ENCODE assay signal across 2 cellular contexts in the genomic region with DNA sequence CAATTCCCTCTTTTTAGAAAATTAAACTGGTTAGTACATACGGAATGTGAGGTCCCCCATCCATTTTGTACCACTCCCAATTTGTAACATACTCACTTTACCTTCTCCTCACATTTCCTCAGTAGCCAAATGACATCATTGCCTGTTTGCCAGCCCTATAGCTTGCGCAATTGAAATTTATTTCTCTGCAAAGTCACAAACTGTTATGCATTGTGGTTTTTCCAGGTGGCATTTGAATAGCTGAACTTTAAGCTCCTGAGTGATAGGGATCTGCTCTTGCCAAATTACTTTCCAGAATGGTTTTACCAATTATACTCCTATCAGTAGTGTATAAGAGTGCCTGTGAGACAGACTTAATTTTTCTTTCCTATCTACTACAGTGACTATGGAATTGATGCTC.
TF ChIP-seq lines count a peak whose summit lies in the region.

No MANE protein-coding gene starts in this region.

TF ChIP-seq in Ishikawa, 13 proteins besides CTCF, POLR2A, EP300 and RAD21:
- TF ChIP-seq CEBPB (IDR thresholded peaks at IDR 0.05) (peak; percentile 79), REST (IDR thresholded peaks at IDR 0.05; ENCODE audit: low read depth) (no peak), EGR1 (IDR thresholded peaks at IDR 0.05) (no peak), ZBTB7A (IDR thresholded peaks at IDR 0.05; ENCODE audit: low read depth) (no peak)
- TF ChIP-seq, protein P1, sequence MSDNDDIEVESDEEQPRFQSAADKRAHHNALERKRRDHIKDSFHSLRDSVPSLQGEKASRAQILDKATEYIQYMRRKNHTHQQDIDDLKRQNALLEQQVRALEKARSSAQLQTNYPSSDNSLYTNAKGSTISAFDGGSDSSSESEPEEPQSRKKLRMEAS (IDR thresholded peaks at IDR 0.05) = no peak
TF ChIP-seq in Ishikawa: peak in this region for 1.

TF ChIP-seq in K562, 482 proteins besides CTCF, POLR2A, EP300 and RAD21:
- TF ChIP-seq ZNF785 (CRISPR knock-in tag; IDR thresholded peaks at IDR 0.05) (no peak), ZNF24 (IDR thresholded peaks at IDR 0.05) (no peak), ATF7 (IDR thresholded peaks at IDR 0.05) (no peak), HMG20B (CRISPR knock-in tag; IDR thresholded peaks at IDR 0.05) (no peak), ELF4 (CRISPR knock-in tag; IDR thresholded peaks at IDR 0.05) (no peak), ZNF174 (CRISPR knock-in tag; IDR thresholded peaks at IDR 0.05) (no peak), CEBPB (tag; IDR thresholded peaks at IDR 0.05) (peak; percentile 75), CEBPG (CRISPR knock-in tag; IDR thresholded peaks at IDR 0.05) (no peak), CEBPG (tag; conservative IDR thresholded peaks at IDR 0.05 in 1 of 2, IDR thresholded peaks at IDR 0.05 in 1 of 2) (peak in 1 of 2 experiments; percentile 34; a peak in 2 of 4 replicates), FUS (optimal IDR thresholded peaks at IDR 0.05; ENCODE audit: low read depth, low read length) (no peak), CBX3 (IDR thresholded peaks at IDR 0.05; ENCODE audit: borderline replicate concordance in 1 of 2, low read length in 2 of 2) (no peak), ZNF699 (CRISPR knock-in tag; IDR thresholded peaks at IDR 0.05; ENCODE audit: insufficient replicate concordance) (no peak), ZNF280A (IDR thresholded peaks at IDR 0.05; ENCODE audit: low read depth, partially characterized antibody) (no peak)
